In the genomic region with DNA sequence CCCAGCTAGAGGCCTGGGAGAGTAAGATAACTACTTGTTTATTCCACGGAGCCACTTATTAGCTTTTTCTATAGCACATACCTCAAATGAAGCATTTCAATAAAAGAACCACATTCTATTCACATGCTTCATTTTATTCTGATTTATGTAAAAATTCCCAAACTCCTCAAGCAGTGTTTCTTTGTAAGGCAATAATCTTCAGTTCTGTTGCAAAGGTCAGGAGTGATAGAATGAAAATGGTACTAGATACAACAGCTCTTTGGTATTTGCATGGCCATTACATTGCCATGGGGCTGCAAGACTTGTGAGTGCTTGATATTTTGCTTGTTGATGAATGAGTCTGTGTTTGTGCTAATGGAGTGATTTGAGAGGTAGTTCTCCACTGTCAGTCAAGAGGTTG, we compare ENCODE assay signal across 6 cellular contexts. TPM values are rescaled to one million over a fixed set of nuclear protein-coding genes. Genes with fewer than 3 reads are reported as not detected.
"Had no signal": no experiment of that assay in that cellular context is flagged by ENCODE, and none has a peak within 500 bp of the region (broad histone marks: within the 10 kb centered on the region; RNA-seq: fewer than 3 reads in every experiment).

No MANE protein-coding gene starts in this region.

- DNase-seq: H9, KBM-7 had no signal

- H3K4me3 ChIP-seq: GM23248 had no signal

- H3K27ac ChIP-seq: GM23248, HL-60 had no signal

- ATAC-seq: HCT116, HepG2 had no signal

RNA-seq across cellular contexts. Expression of a gene that starts 39.4 kb away (rescaled TPM):
- total RNA-seq: HepG2 had no signal
